25 cellular contexts compared by ENCODE assay signal in genomic region chr7:18464830-18465229, GRCh38. TPM values are rescaled to one million over a fixed set of nuclear protein-coding genes. Genes with fewer than 3 reads are reported as not detected.
DNase-seq lines count a peak whose midpoint lies in the region; ATAC-seq, FAIRE-seq and TF ChIP-seq lines count a peak whose summit lies in the region.
"Had no signal": no experiment of that assay in that cellular context is flagged by ENCODE, and none has a peak within 500 bp of the region (broad histone marks: within the 10 kb centered on the region; RNA-seq: fewer than 3 reads in every experiment).

No MANE protein-coding gene starts in this region.

- no peaks in the 10 kb centered on the region for H3K27me3 Mint-ChIP-seq in activated T-cell treated with anti-CD3 and anti-CD28 coated beads, Interleukin-2, amount 50 U/mL, for 4 hours (ENCODE audit: low read depth)
- H3K27me3 Mint-ChIP-seq: CD4-positive, alpha-beta memory T cell; CD4-positive, CD25-positive, alpha-beta regulatory T cell; CD8-positive, alpha-beta memory T cell had no signal

- H3K9me3 ChIP-seq in HEK293 (ENCODE audit: control insufficient read depth, insufficient read depth, low read depth, low read length): no peaks in the 10 kb centered on the region
- H3K9me3 ChIP-seq: BE2C, BLaER1 had no signal

- no peaks in the 10 kb centered on the region for H3K36me3 Mint-ChIP-seq in activated T-cell treated with anti-CD3 and anti-CD28 coated beads, Interleukin-2, amount 50 U/mL, for 4 hours (ENCODE audit: insufficient read depth)
- H3K36me3 Mint-ChIP-seq: CD4-positive, alpha-beta memory T cell; CD4-positive, CD25-positive, alpha-beta regulatory T cell; CD8-positive, alpha-beta memory T cell had no signal

- peak; percentile 8 for FAIRE-seq in RCC 7860 (lab: Jason Lieb, UNC)
- FAIRE-seq: A204.1, GM12891, GM18507 had no signal

- no peaks in the 10 kb centered on the region for H3K36me3 ChIP-seq in HEK293 (ENCODE audit: control insufficient read depth in 2 of 2, insufficient read depth in 1 of 2, low read length in 2 of 2)
- H3K36me3 ChIP-seq: BE2C, BLaER1 had no signal

- POLR2A ChIA-PET in HEK293 (lab: Yijun Ruan, JAX): no interaction called here

- no peaks in the 10 kb centered on the region for H3K9me3 Mint-ChIP-seq in activated T-cell treated with anti-CD3 and anti-CD28 coated beads, Interleukin-2, amount 50 U/mL, for 4 hours
- H3K9me3 Mint-ChIP-seq: CD14-positive monocyte; CD4-positive, CD25-positive, alpha-beta regulatory T cell; CD8-positive, alpha-beta memory T cell had no signal

- no peak overlapping the region for H3K4me3 ChIP-seq in HEK293 (ENCODE audit: low read depth, low read length)
- H3K4me3 ChIP-seq: BLaER1 had no signal

- TF ChIP-seq CTCF in HEK293 (tag by site-specific recombination; IDR thresholded peaks at IDR 0.05) (no peak), GM13977 (IDR thresholded peaks at IDR 0.05; ENCODE audit: extremely low read depth, insufficient read depth, missing control alignments) (no peak)

- no peak overlapping the region for H3K4me3 Mint-ChIP-seq in activated T-cell treated with anti-CD3 and anti-CD28 coated beads, Interleukin-2, amount 50 U/mL, for 4 hours
- H3K4me3 Mint-ChIP-seq: CD4-positive, alpha-beta memory T cell; CD4-positive, CD25-positive, alpha-beta regulatory T cell; CD8-positive, alpha-beta memory T cell had no signal

- H3K27ac ChIP-seq in HEK293 (ENCODE audit: extremely low read depth, low read depth, low read length): no peak overlapping the region
- H3K27ac ChIP-seq: BLaER1 had no signal

- H3K4me1 Mint-ChIP-seq in activated T-cell treated with anti-CD3 and anti-CD28 coated beads, Interleukin-2, amount 50 U/mL, for 4 hours (ENCODE audit: low read depth): no peaks in the 10 kb centered on the region

- in situ Hi-C loops in GM13977 (cut with MboI; ENCODE audit: low pct_unique_long_range_greater_than_20kb, low sequenced_read_pairs, unreplicated experiment): no loop called here

- no peak for DNase-seq in RCC 7860 (ENCODE audit: low spot score)
- DNase-seq in activated T-cell treated with anti-CD3 and anti-CD28 coated beads, Interleukin-2, amount 50 U/mL, for 4 hours: no peak
- DNase-seq in GM13977 (ENCODE audit: low spot score): no peak
- no peak for DNase-seq in NCI-H69 (lab: John Stamatoyannopoulos, UW)
- DNase-seq: 8988T; ACHN; BE2C; C1 segment of cervical spinal cord; CD4-positive, alpha-beta memory T cell; CD4-positive, CD25-positive, alpha-beta regulatory T cell; CD8-positive, alpha-beta memory T cell; COR-L47; DMS 273 treated with DMSO at 0.1 percent for 48 hours; DMS153; DMS53; DMS79; DND-41; EL; GF-D8 had no signal

- ATAC-seq in activated T-cell treated with anti-CD3 and anti-CD28 coated beads, Interleukin-2, amount 50 U/mL, for 4 hours: no peak

- CTCF ChIA-PET in HEK293 (lab: Yijun Ruan, JAX): no interaction called here

- no peaks in the 10 kb centered on the region for H3K4me1 ChIP-seq in HEK293 (ENCODE audit: control insufficient read depth, insufficient read depth, low read length)

TF ChIP-seq in HEK293, 187 proteins besides CTCF, POLR2A, EP300 and RAD21:
- TF ChIP-seq ZNF558 (tag by site-specific recombination; IDR thresholded peaks at IDR 0.05) (peak; percentile 96), ZNF549 (tag by site-specific recombination; IDR thresholded peaks at IDR 0.05) (no peak)

RNA-seq across cellular contexts. Expression of gene HDAC9, which starts 30.7 kb away (rescaled TPM):
- 1 to 10 TPM in 1 of 3 donors, under 1 TPM in 2; 0.40 to 3.0 (median 0.74) TPM for total RNA-seq in activated T-cell treated with anti-CD3 and anti-CD28 coated beads, Interleukin-2, amount 50 U/mL, for 4 hours
